In genomic region chr18:13892098-13892497, GRCh38 we compare ENCODE assay signal across 24 cellular contexts. TPM values are rescaled to one million over a fixed set of nuclear protein-coding genes. Genes with fewer than 3 reads are reported as not detected.
"Had no signal": no experiment of that assay in that cellular context is flagged by ENCODE, and none has a peak within 500 bp of the region (broad histone marks: within the 10 kb centered on the region; RNA-seq: fewer than 3 reads in every experiment).

No MANE protein-coding gene starts in this region.

- H3K4me3 Mint-ChIP-seq: activated CD8-positive, alpha-beta T cell treated with anti-CD3 and anti-CD28 coated beads for 36 hours; activated naive CD4-positive, alpha-beta T cell treated with anti-CD3 and anti-CD28 coated beads, Interleukin-2, amount 50 U/mL, for 24 hours; activated T-helper 1 cell treated with anti-CD3 and anti-CD28 coated beads, Interleukin-12 subunit alpha, Interleukin-12 subunit beta, Interleukin-2, Interleukin-4 antibody, amounts not matched to agents 30 ng/mL and 10 ng/mL and 1 ng/mL, durations not matched to agents 14 hours and 24 hours and 36 hours; T-helper 1 cell treated with Interleukin-12 subunit alpha and Interleukin-12 subunit beta and Interleukin-4 antibody, amounts not matched to agents 30 μg/mL and 1 μg/mL, for 36 hours had no signal

- H3K36me3 Mint-ChIP-seq: activated naive CD4-positive, alpha-beta T cell treated with anti-CD3 and anti-CD28 coated beads, Interleukin-2, amount 50 U/mL, for 24 hours had no signal

- H3K4me3 ChIP-seq: breast epithelium, MG63, PC-9 had no signal

- H3K4me1 Mint-ChIP-seq: activated naive CD4-positive, alpha-beta T cell treated with anti-CD3 and anti-CD28 coated beads, Interleukin-2, amount 50 U/mL, for 24 hours had no signal

- H3K36me3 ChIP-seq: breast epithelium, MG63 had no signal

- H3K27ac Mint-ChIP-seq: activated CD8-positive, alpha-beta T cell treated with anti-CD3 and anti-CD28 coated beads for 36 hours; activated naive CD4-positive, alpha-beta T cell treated with anti-CD3 and anti-CD28 coated beads, Interleukin-2, amount 50 U/mL, for 24 hours; activated T-helper 1 cell treated with anti-CD3 and anti-CD28 coated beads, Interleukin-12 subunit alpha, Interleukin-12 subunit beta, Interleukin-2, Interleukin-4 antibody, amounts not matched to agents 30 ng/mL and 10 ng/mL and 1 ng/mL, durations not matched to agents 14 hours and 24 hours and 36 hours; T-helper 1 cell treated with Interleukin-12 subunit alpha and Interleukin-12 subunit beta and Interleukin-4 antibody, amounts not matched to agents 30 μg/mL and 1 μg/mL, for 36 hours had no signal

- H3K4me2 ChIP-seq: PC-9 had no signal

- H3K27me3 ChIP-seq: MG63 had no signal

- H3K9me3 Mint-ChIP-seq: activated CD8-positive, alpha-beta T cell treated with anti-CD3 and anti-CD28 coated beads for 36 hours; activated naive CD4-positive, alpha-beta T cell treated with anti-CD3 and anti-CD28 coated beads, Interleukin-2, amount 50 U/mL, for 24 hours; activated T-helper 1 cell treated with anti-CD3 and anti-CD28 coated beads, Interleukin-12 subunit alpha, Interleukin-12 subunit beta, Interleukin-2, Interleukin-4 antibody, amounts not matched to agents 30 ng/mL and 10 ng/mL and 1 ng/mL, durations not matched to agents 14 hours and 24 hours and 36 hours; T-helper 1 cell treated with Interleukin-12 subunit alpha and Interleukin-12 subunit beta and Interleukin-4 antibody, amounts not matched to agents 30 μg/mL and 1 μg/mL, for 36 hours had no signal

- H3K9me3 ChIP-seq: breast epithelium, MG63 had no signal

- H3K27ac ChIP-seq: breast epithelium, PC-9 had no signal

- DNase-seq: activated CD4-positive, alpha-beta T cell treated with anti-CD3 and anti-CD28 coated beads for 4 hours; activated CD8-positive, alpha-beta memory T cell treated with anti-CD3 and anti-CD28 coated beads, Interleukin-2, amount 50 U/mL, for 48 hours; activated CD8-positive, alpha-beta T cell treated with anti-CD3 and anti-CD28 coated beads for 36 hours; activated effector memory CD4-positive, alpha-beta T cell treated with Interleukin-2 at 50 U/mL for 16 hours; activated naive CD4-positive, alpha-beta T cell; activated T-cell treated with anti-CD3 and anti-CD28 coated beads, Interleukin-2, amount 50 U/mL, for 1 hour; aorta; caudate nucleus; NCI-H1105 treated with DMSO at 0.1 percent for 48 hours; NCI-H1436 treated with DMSO at 0.1 percent for 48 hours; NCI-H187; NCI-H2081; NCI-H510A treated with DMSO at 0.1 percent for 48 hours; NCI-H69; NK-92 treated with Interleukin-12 subunit alpha and Interleukin-12 subunit beta, amount 100 ng/mL, for 24 hours; PC-9; SHP77 treated with DMSO at 0.1 percent for 48 hours had no signal

- H2AFZ ChIP-seq: PC-9 had no signal

- H3K4me1 ChIP-seq: breast epithelium had no signal

RNA-seq across cellular contexts. Expression of gene MC2R, which starts 23.2 kb away (rescaled TPM):
- total RNA-seq: activated CD8-positive, alpha-beta T cell treated with anti-CD3 and anti-CD28 coated beads for 36 hours; activated T-helper 1 cell treated with anti-CD3 and anti-CD28 coated beads, Interleukin-12 subunit alpha, Interleukin-12 subunit beta, Interleukin-2, Interleukin-4 antibody, amounts not matched to agents 30 ng/mL and 10 ng/mL and 1 ng/mL, durations not matched to agents 14 hours and 24 hours and 36 hours; aorta; breast epithelium; cerebellum; PC-9; SK-MEL-5 had no signal
- polyA plus RNA-seq: aorta had no signal
